Comparison of ENCODE assay signal across 9 cellular contexts in genomic region chr3:186988806-186989205, GRCh38. TPM values are rescaled to one million over a fixed set of nuclear protein-coding genes. Genes with fewer than 3 reads are reported as not detected.
DNase-seq lines count a peak whose midpoint lies in the region; ATAC-seq and TF ChIP-seq lines count a peak whose summit lies in the region.
"Had no signal": no experiment of that assay in that cellular context is flagged by ENCODE, and none has a peak within 500 bp of the region (broad histone marks: within the 10 kb centered on the region; RNA-seq: fewer than 3 reads in every experiment).

No MANE protein-coding gene starts in this region.

- peaks cover 25% of the 10 kb centered on the region for H3K4me1 ChIP-seq in mammary epithelial cell (ENCODE audit: insufficient read depth, low read length)
- H3K4me1 ChIP-seq in body of pancreas = peaks cover 18% of the 10 kb centered on the region
- no peaks in the 10 kb centered on the region for H3K4me1 ChIP-seq in uterus
- peaks cover 36% of the 10 kb centered on the region for H3K4me1 ChIP-seq in PC-9 (replicated peaks; ENCODE audit: insufficient read depth)

- no peaks in the 10 kb centered on the region for H4K20me1 ChIP-seq in mammary epithelial cell (ENCODE audit: insufficient read depth, low read length)
- H4K20me1 ChIP-seq in PC-9 (ENCODE audit: insufficient read depth) = no peaks in the 10 kb centered on the region

- H3K9ac ChIP-seq in mammary epithelial cell (ENCODE audit: insufficient read depth, low read length) = no peak overlapping the region

- H3K4me3 ChIP-seq in mammary epithelial cell (replicated peaks in 1 of 3; ENCODE audit: insufficient read depth in 1 of 3, low read depth in 2 of 3, low read length in 3 of 3) = no peak overlapping the region
- H3K4me3 ChIP-seq in body of pancreas = no peak overlapping the region
- H3K4me3 ChIP-seq in uterus = no peak overlapping the region
- H3K4me3 ChIP-seq in PC-9 = no peak overlapping the region

- TF ChIP-seq CTCF in MCF 10A (IDR thresholded peaks at IDR 0.05; ENCODE audit: unreplicated experiment) = no peak
- TF ChIP-seq CTCF in mammary epithelial cell (conservative IDR thresholded peaks at IDR 0.05 in 1 of 2, IDR thresholded peaks at IDR 0.05 in 1 of 2; ENCODE audit: extremely low read depth in 1 of 2, insufficient read depth in 1 of 2, low read depth in 1 of 2, low read length in 2 of 2) = no peak
- no peak for TF ChIP-seq CTCF in body of pancreas (IDR thresholded peaks at IDR 0.05)
- no peak for TF ChIP-seq CTCF in uterus (IDR thresholded peaks at IDR 0.05)
- no peak for TF ChIP-seq CTCF in PC-9 (conservative IDR thresholded peaks at IDR 0.05)

- TF ChIP-seq POLR2A in body of pancreas (IDR thresholded peaks at IDR 0.05) (no peak), uterus (IDR thresholded peaks at IDR 0.05) (no peak)

- DNase-seq in MCF 10A (ENCODE audit: unreplicated experiment) = no peak
- DNase-seq in mammary epithelial cell = no peak
- no peak for DNase-seq in body of pancreas
- DNase-seq in uterus = no peak
- no peak for DNase-seq in PC-9
- DNase-seq: NCI-H146 had no signal

- CTCF ChIA-PET in MCF 10A (lab: Yijun Ruan, JAX) = interaction anchor here (0.6 to 1.1 kb wide), 5 partner anchors 23 to 1638 kb away, joined by 3 to 4 read pairs (median 3); no protein-coding TSS in a partner anchor
- CTCF ChIA-PET in mammary epithelial cell (lab: Charles Lee; ENCODE audit: low non-redundant PET) = no interaction called here
- CTCF ChIA-PET in PC-9 (lab: Charles Lee) = no interaction called here

- BruUV-seq in MCF 10A (replicated peaks; lab: Mats Ljungman, UMichigan) = no TSS peak
- BruUV-seq in mammary epithelial cell (replicated peaks; lab: Mats Ljungman, UMichigan) = no TSS peak
- no TSS peak for BruUV-seq in PC-9 (replicated peaks; lab: Mats Ljungman, UMichigan)

- H3K27me3 Mint-ChIP-seq in MCF 10A (ENCODE audit: insufficient read depth, unreplicated experiment) = no peaks in the 10 kb centered on the region
- H3K27me3 Mint-ChIP-seq in stimulated activated memory B cell treated with anti-CD40 and anti-IgM and Interleukin-4, amounts not matched to agents 10 μg/mL and 1 μg/mL and 100 μg/mL, for 72 hours = no peaks in the 10 kb centered on the region

- 95% methylated on average over 3 of the region's 3 CpGs for WGBS in mammary epithelial cell (ENCODE audit: low coverage, missing lambda C conversion rate)
- WGBS in body of pancreas, 2 donors = 56 to 85% methylated on average over 3 of the region's 3 CpGs

- ATAC-seq in GM21825 (IDR thresholded peaks at IDR 0.05; ENCODE audit: unreplicated experiment) (peak; percentile 73), HG03460 (IDR thresholded peaks at IDR 0.05; ENCODE audit: unreplicated experiment) (peak; percentile 81), body of pancreas (no peak)
- ATAC-seq in stimulated activated memory B cell treated with anti-CD40 and anti-IgM and Interleukin-4, amounts not matched to agents 10 μg/mL and 1 μg/mL and 100 μg/mL, for 72 hours = peak; percentile 14

- H3K9me3 ChIP-seq in mammary epithelial cell (replicated peaks; ENCODE audit: insufficient read depth, low read length) = no peaks in the 10 kb centered on the region
- H3K9me3 ChIP-seq in body of pancreas = no peaks in the 10 kb centered on the region
- H3K9me3 ChIP-seq in uterus = no peaks in the 10 kb centered on the region
- H3K9me3 ChIP-seq in PC-9 (ENCODE audit: insufficient read depth, low read depth) = 0 out of 2 replicates have a peak, but pooled peaks cover 4% of the 10 kb centered on the region

- intact Hi-C loops in MCF 10A (cut with micrococcal nuclease) = no loop called here
- intact Hi-C loops in mammary epithelial cell (cut with micrococcal nuclease) = no loop called here
- intact Hi-C loops in body of pancreas (cut with DNase I) = no loop called here
- intact Hi-C loops in uterus (cut with DNase I; ENCODE audit: low total_unique reads) = no loop called here
- intact Hi-C loops in PC-9 (cut with micrococcal nuclease; ENCODE audit: unreplicated experiment) = no loop called here

- POLR2A ChIA-PET in MCF 10A (lab: Yijun Ruan, JAX) (interaction anchor here (1.1 to 1.4 kb wide), 3 partner anchors 9 to 10 kb away, joined by 3 to 6 read pairs (median 4); no protein-coding TSS in a partner anchor), PC-9 (lab: Charles Lee; ENCODE audit: unreplicated experiment) (no interaction called here)

- dilution Hi-C loops in mammary epithelial cell (cut with HindIII; ENCODE audit: low sequenced_read_pairs) = no loop called here

- peaks cover 22% of the 10 kb centered on the region for H3F3A ChIP-seq in PC-9 (ENCODE audit: insufficient read depth, low read depth)

- peaks cover 6% of the 10 kb centered on the region for H3K36me3 Mint-ChIP-seq in MCF 10A (ENCODE audit: insufficient read depth, unreplicated experiment)
- peaks cover 52% of the 10 kb centered on the region for H3K36me3 Mint-ChIP-seq in stimulated activated memory B cell treated with anti-CD40 and anti-IgM and Interleukin-4, amounts not matched to agents 10 μg/mL and 1 μg/mL and 100 μg/mL, for 72 hours

- H3K4me3 Mint-ChIP-seq in MCF 10A (ENCODE audit: unreplicated experiment) = no peak overlapping the region
- no peak overlapping the region for H3K4me3 Mint-ChIP-seq in stimulated activated memory B cell treated with anti-CD40 and anti-IgM and Interleukin-4, amounts not matched to agents 10 μg/mL and 1 μg/mL and 100 μg/mL, for 72 hours

- H3K4me1 Mint-ChIP-seq in MCF 10A (ENCODE audit: insufficient read depth, unreplicated experiment) = peaks cover 16% of the 10 kb centered on the region
- H3K4me1 Mint-ChIP-seq in stimulated activated memory B cell treated with anti-CD40 and anti-IgM and Interleukin-4, amounts not matched to agents 10 μg/mL and 1 μg/mL and 100 μg/mL, for 72 hours = peaks cover 86% of the 10 kb centered on the region

- H3K27me3 ChIP-seq in mammary epithelial cell (ENCODE audit: insufficient read depth, low read length) (no peaks in the 10 kb centered on the region), body of pancreas (no peaks in the 10 kb centered on the region), uterus (no peaks in the 10 kb centered on the region), PC-9 (ENCODE audit: insufficient read depth, low read depth) (no peaks in the 10 kb centered on the region)

- peak overlapping the region; percentile 24 for H3K27ac Mint-ChIP-seq in MCF 10A (ENCODE audit: low read depth, unreplicated experiment)
- H3K27ac Mint-ChIP-seq in stimulated activated memory B cell treated with anti-CD40 and anti-IgM and Interleukin-4, amounts not matched to agents 10 μg/mL and 1 μg/mL and 100 μg/mL, for 72 hours = peak overlapping the region; percentile 79

- H3K9me3 Mint-ChIP-seq in MCF 10A (ENCODE audit: unreplicated experiment) = no peaks in the 10 kb centered on the region
- no peaks in the 10 kb centered on the region for H3K9me3 Mint-ChIP-seq in stimulated activated memory B cell treated with anti-CD40 and anti-IgM and Interleukin-4, amounts not matched to agents 10 μg/mL and 1 μg/mL and 100 μg/mL, for 72 hours

- in situ Hi-C loops in mammary epithelial cell (cut with MboI; ENCODE audit: low sequenced_read_pairs in 2 of 2) = no loop called here

- H3K9me2 ChIP-seq in PC-9 (ENCODE audit: insufficient read depth) = no peaks in the 10 kb centered on the region

- no peak overlapping the region for H3K27ac ChIP-seq in mammary epithelial cell (ENCODE audit: insufficient read depth, low read depth, low read length)
- peak overlapping the region in 1 of 4 donors; percentile 29 for H3K27ac ChIP-seq in body of pancreas
- no peak overlapping the region for H3K27ac ChIP-seq in uterus
- H3K27ac ChIP-seq in PC-9 = no peak overlapping the region

- H3K36me3 ChIP-seq in mammary epithelial cell (ENCODE audit: insufficient read depth, low read length) (no peaks in the 10 kb centered on the region), body of pancreas (replicated peaks in 1 of 2; ENCODE audit: insufficient read depth in 1 of 2, low read depth in 2 of 2) (no peaks in the 10 kb centered on the region), uterus (no peaks in the 10 kb centered on the region), PC-9 (ENCODE audit: low read depth) (no peaks in the 10 kb centered on the region)

- no peak overlapping the region for H3K4me2 ChIP-seq in mammary epithelial cell (ENCODE audit: insufficient read depth, low read depth, low read length)
- no peak overlapping the region for H3K4me2 ChIP-seq in PC-9

- H3K79me2 ChIP-seq in mammary epithelial cell (ENCODE audit: insufficient read depth, low read length) (no peaks in the 10 kb centered on the region), PC-9 (ENCODE audit: low read depth) (no peaks in the 10 kb centered on the region)

- no peak overlapping the region for H2AFZ ChIP-seq in mammary epithelial cell (ENCODE audit: low read depth, low read length)
- no peak overlapping the region for H2AFZ ChIP-seq in PC-9

RNA-seq across cellular contexts. Expression of gene ST6GAL1, which starts 58.5 kb away (rescaled TPM):
- total RNA-seq in MCF 10A (2022) (11.5 and 18.8 TPM in 2 replicates), mammary epithelial cell (10 to 100 TPM; 21.8 to 22.6 TPM), body of pancreas (10 to 100 TPM; 10.2 to 12.2 TPM), uterus (100 to 1,000 TPM in 1 of 4 donors, 10 to 100 TPM in 3; 32.6 to 107 (median 57.1) TPM), PC-9 (2021) (25.6 and 41.4 TPM in 2 replicates)
- 18.4 TPM for polyA plus RNA-seq in mammary epithelial cell
- polyA minus RNA-seq in mammary epithelial cell = 32.2 TPM
